ENCODE assay signal across 16 cellular contexts in genomic region chrX:121457096-121457495, GRCh38.
"Had no signal": no experiment of that assay in that cellular context is flagged by ENCODE, and none has a peak within 500 bp of the region (broad histone marks: within the 10 kb centered on the region; RNA-seq: fewer than 3 reads in every experiment).

No MANE protein-coding gene starts in this region.

- H3K4me3 ChIP-seq: adrenal gland, esophagus muscularis mucosa, gastroesophageal sphincter, heart right ventricle, left ventricle myocardium inferior, thyroid gland, uterus had no signal

- ATAC-seq: activated CD4-positive, alpha-beta T cell treated with anti-CD3 and anti-CD28 coated beads for 36 hours; activated naive CD4-positive, alpha-beta T cell treated with anti-CD3 and anti-CD28 coated beads, Interleukin-2, amount 50 U/mL, for 72 hours; gastroesophageal sphincter; heart right ventricle had no signal

- H3K36me3 ChIP-seq: adrenal gland, esophagus muscularis mucosa, gastroesophageal sphincter, heart right ventricle, left ventricle myocardium inferior, thyroid gland, uterus had no signal

- H3K4me1 ChIP-seq: adrenal gland, esophagus muscularis mucosa, gastroesophageal sphincter, heart right ventricle, left ventricle myocardium inferior, thyroid gland, uterus had no signal

- H3K9me3 ChIP-seq: adrenal gland, esophagus muscularis mucosa, gastroesophageal sphincter, thyroid gland, uterus had no signal

- H3K27ac ChIP-seq: adrenal gland, esophagus muscularis mucosa, gastroesophageal sphincter, heart right ventricle, left ventricle myocardium inferior, thyroid gland, uterus had no signal

- DNase-seq: activated CD4-positive, alpha-beta T cell treated with anti-CD3 and anti-CD28 coated beads for 36 hours; activated CD4-positive, alpha-beta T cell treated with anti-CD3 and anti-CD28 coated beads, Interleukin-2, amount 50 U/mL, for 48 hours; activated gamma-delta T cell treated with Interleukin-2 at 50 U/mL for 16 hours; adrenal gland; effector CD8-positive, alpha-beta T cell; heart right ventricle; kidney glomerular epithelial cell; left ventricle myocardium inferior; occipital lobe; posterior cingulate gyrus; stimulated activated naive B cell treated with anti-CD40 and anti-IgM and Interleukin-4, amounts not matched to agents 10 μg/mL and 1 μg/mL and 100 μg/mL, for 72 hours; thyroid gland; uterus had no signal
